In the genomic region with DNA sequence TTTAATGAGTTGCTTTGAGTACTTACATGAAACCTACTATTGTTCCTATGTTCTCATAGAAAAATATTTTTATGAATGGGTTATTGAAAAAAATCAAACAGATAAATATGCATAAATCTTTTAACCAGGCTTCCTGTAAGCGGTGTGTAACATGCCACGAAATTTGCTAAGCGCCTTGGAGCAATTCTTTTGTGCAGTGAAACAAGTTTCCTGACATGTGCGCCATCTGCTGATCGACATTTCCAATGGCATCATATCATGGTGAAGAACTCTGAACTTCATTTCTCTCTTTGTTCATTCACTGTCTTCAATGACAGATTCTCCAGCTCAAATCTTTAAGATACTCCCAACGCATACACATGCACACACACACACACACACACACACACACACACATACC, we compare ENCODE assay signal across 8 cellular contexts.
DNase-seq lines count a peak whose midpoint lies in the region; ATAC-seq and TF ChIP-seq lines count a peak whose summit lies in the region.

No MANE protein-coding gene starts in this region.

- H3K27me3 ChIP-seq in GM23338 (ENCODE audit: insufficient read depth): no peaks in the 10 kb centered on the region
- no peaks in the 10 kb centered on the region for H3K27me3 ChIP-seq in Loucy (ENCODE audit: insufficient read depth, low read length, poor library complexity, severe bottlenecking)
- no peaks in the 10 kb centered on the region for H3K27me3 ChIP-seq in Panc1 (ENCODE audit: control insufficient read depth, insufficient read depth, low read length)
- no peaks in the 10 kb centered on the region for H3K27me3 ChIP-seq in endocrine pancreas (ENCODE audit: control insufficient read depth, insufficient read depth, low read length)

- no peak overlapping the region for H3K4me2 ChIP-seq in GM23338
- peak overlapping the region; percentile 43 for H3K4me2 ChIP-seq in Loucy (ENCODE audit: low read depth, low read length, poor library complexity, severe bottlenecking)

- H3K9me2 ChIP-seq in GM23338 (ENCODE audit: insufficient read depth): no peaks in the 10 kb centered on the region
- no peaks in the 10 kb centered on the region for H3K9me2 ChIP-seq in Loucy (replicated peaks; ENCODE audit: low read depth, low read length)

- POLR2A ChIA-PET in Panc1 (lab: Charles Lee): no interaction called here

- no peaks in the 10 kb centered on the region for H3K9me3 Mint-ChIP-seq in GM23338
- H3K9me3 Mint-ChIP-seq in activated T-helper 2 cell treated with anti-CD3 and anti-CD28 coated beads, Interferon-gamma antibody, Interleukin-2, Interleukin-4, amounts not matched to agents 10 μg/mL and 5 μg/mL and 100 μg/mL, durations not matched to agents 14 hours and 24 hours and 36 hours: no peaks in the 10 kb centered on the region
- H3K9me3 Mint-ChIP-seq in effector memory CD8-positive, alpha-beta T cell: peaks cover 4 to 7% of the 10 kb centered on the region in 2 donors

- H3K4me3 Mint-ChIP-seq in GM23338: no peak overlapping the region
- no peak overlapping the region for H3K4me3 Mint-ChIP-seq in activated T-helper 2 cell treated with anti-CD3 and anti-CD28 coated beads, Interferon-gamma antibody, Interleukin-2, Interleukin-4, amounts not matched to agents 10 μg/mL and 5 μg/mL and 100 μg/mL, durations not matched to agents 14 hours and 24 hours and 36 hours (ENCODE audit: low read depth)
- no peak overlapping the region for H3K4me3 Mint-ChIP-seq in effector memory CD8-positive, alpha-beta T cell

- TF ChIP-seq CTCF in GM12864 (IDR thresholded peaks at IDR 0.05; ENCODE audit: low read depth, low read length, missing control alignments) (peak; percentile 59), GM23338 (conservative IDR thresholded peaks at IDR 0.05; ENCODE audit: low read depth in 2 of 2) (peak; percentile 79 to 89), Loucy (conservative IDR thresholded peaks at IDR 0.05; ENCODE audit: low read length) (peak; percentile 68), Panc1 (IDR thresholded peaks at IDR 0.05) (peak; percentile 75)

- in situ Hi-C loops in Panc1 (cut with HindIII; ENCODE audit: low pct_unique_long_range_greater_than_20kb, low sequenced_read_pairs): no loop called here

- H3K27ac ChIP-seq in GM23338 (ENCODE audit: low read depth): no peak overlapping the region
- H3K27ac ChIP-seq in Panc1 (ENCODE audit: low read length): no peak overlapping the region

- BruUV-seq in Panc1 (replicated peaks; lab: Mats Ljungman, UMichigan): no TSS peak

- H3K4me1 ChIP-seq in GM23338 (ENCODE audit: insufficient read depth) (no peaks in the 10 kb centered on the region; the same call in 1 of the 2 replicates), Loucy (ENCODE audit: insufficient read depth, low read length, poor library complexity, severe bottlenecking) (peaks cover 3% of the 10 kb centered on the region), Panc1 (ENCODE audit: control insufficient read depth, insufficient read depth, low read length) (no peaks in the 10 kb centered on the region), endocrine pancreas (ENCODE audit: control insufficient read depth, insufficient read depth, low read length) (peaks cover 3% of the 10 kb centered on the region)

- H3K36me3 ChIP-seq in GM23338 (ENCODE audit: insufficient read depth): no peaks in the 10 kb centered on the region
- no peaks in the 10 kb centered on the region for H3K36me3 ChIP-seq in Loucy (ENCODE audit: insufficient read depth, low read length)
- no peaks in the 10 kb centered on the region for H3K36me3 ChIP-seq in Panc1 (ENCODE audit: control insufficient read depth, insufficient read depth, low read length)
- no peaks in the 10 kb centered on the region for H3K36me3 ChIP-seq in endocrine pancreas (ENCODE audit: control insufficient read depth, insufficient read depth, low read length)

- no peaks in the 10 kb centered on the region for H3F3A ChIP-seq in GM23338 (replicated peaks; ENCODE audit: low read depth)
- H3F3A ChIP-seq in Loucy (ENCODE audit: low read depth): no peaks in the 10 kb centered on the region

- H3K79me2 ChIP-seq in GM23338 (replicated peaks; ENCODE audit: insufficient read depth) (no peaks in the 10 kb centered on the region), Loucy (ENCODE audit: insufficient read depth, low read length) (no peaks in the 10 kb centered on the region)

- ATAC-seq in GM23338 (peak; percentile 64), Panc1 (peak; percentile 80)
- no peak for ATAC-seq in effector memory CD8-positive, alpha-beta T cell (replicated peaks)

- H4K20me1 ChIP-seq in GM23338 (replicated peaks; ENCODE audit: insufficient read depth) (no peaks in the 10 kb centered on the region), Loucy (ENCODE audit: insufficient read depth, low read length, poor library complexity, severe bottlenecking) (no peaks in the 10 kb centered on the region)

- H3K4me3 ChIP-seq in GM12864 (ENCODE audit: low read depth, low read length) (no peak overlapping the region), GM23338 (no peak overlapping the region), Loucy (ENCODE audit: low read length, poor library complexity, severe bottlenecking) (no peak overlapping the region), Panc1 (ENCODE audit: low read depth in 2 of 2, low read length in 2 of 2) (no peak overlapping the region), endocrine pancreas (ENCODE audit: control insufficient read depth, insufficient read depth, low read length) (peak overlapping the region; percentile 81)

- CTCF ChIA-PET in Panc1 (lab: Charles Lee): interaction anchor here (0.6 to 0.9 kb wide), 2 partner anchors 16 to 532 kb away, joined by 3 read pairs; no protein-coding TSS in a partner anchor

- H3K36me3 Mint-ChIP-seq in GM23338 (ENCODE audit: low read depth): no peaks in the 10 kb centered on the region
- H3K36me3 Mint-ChIP-seq in activated T-helper 2 cell treated with anti-CD3 and anti-CD28 coated beads, Interferon-gamma antibody, Interleukin-2, Interleukin-4, amounts not matched to agents 10 μg/mL and 5 μg/mL and 100 μg/mL, durations not matched to agents 14 hours and 24 hours and 36 hours (ENCODE audit: low read depth): no peaks in the 10 kb centered on the region
- H3K36me3 Mint-ChIP-seq in effector memory CD8-positive, alpha-beta T cell (ENCODE audit: insufficient read depth): no peaks in the 10 kb centered on the region

- no peaks in the 10 kb centered on the region for H3K9me3 ChIP-seq in Loucy (ENCODE audit: insufficient read depth, low read depth, low read length)
- H3K9me3 ChIP-seq in Panc1 (ENCODE audit: control insufficient read depth, insufficient read depth, low read depth, low read length): no peaks in the 10 kb centered on the region
- H3K9me3 ChIP-seq in endocrine pancreas (ENCODE audit: control insufficient read depth, low read length): no peaks in the 10 kb centered on the region

- peak overlapping the region; percentile 70 for H3K27ac Mint-ChIP-seq in GM23338
- H3K27ac Mint-ChIP-seq in activated T-helper 2 cell treated with anti-CD3 and anti-CD28 coated beads, Interferon-gamma antibody, Interleukin-2, Interleukin-4, amounts not matched to agents 10 μg/mL and 5 μg/mL and 100 μg/mL, durations not matched to agents 14 hours and 24 hours and 36 hours: no peak overlapping the region
- H3K27ac Mint-ChIP-seq in effector memory CD8-positive, alpha-beta T cell: no peak overlapping the region

- no peaks in the 10 kb centered on the region for H3K27me3 Mint-ChIP-seq in GM23338 (ENCODE audit: insufficient read depth, low read depth, poor library complexity)
- no peaks in the 10 kb centered on the region for H3K27me3 Mint-ChIP-seq in activated T-helper 2 cell treated with anti-CD3 and anti-CD28 coated beads, Interferon-gamma antibody, Interleukin-2, Interleukin-4, amounts not matched to agents 10 μg/mL and 5 μg/mL and 100 μg/mL, durations not matched to agents 14 hours and 24 hours and 36 hours (ENCODE audit: low read depth)
- no peaks in the 10 kb centered on the region for H3K27me3 Mint-ChIP-seq in effector memory CD8-positive, alpha-beta T cell

- H3K4me1 Mint-ChIP-seq in GM23338: peaks cover 9% of the 10 kb centered on the region; the same call in 2 of the 3 replicates
- no peaks in the 10 kb centered on the region for H3K4me1 Mint-ChIP-seq in activated T-helper 2 cell treated with anti-CD3 and anti-CD28 coated beads, Interferon-gamma antibody, Interleukin-2, Interleukin-4, amounts not matched to agents 10 μg/mL and 5 μg/mL and 100 μg/mL, durations not matched to agents 14 hours and 24 hours and 36 hours (ENCODE audit: low read depth)
- no peaks in the 10 kb centered on the region for H3K4me1 Mint-ChIP-seq in effector memory CD8-positive, alpha-beta T cell (ENCODE audit: low read depth in 2 of 2)

- H3K9ac ChIP-seq in Loucy (ENCODE audit: low read depth, low read length, poor library complexity, severe bottlenecking) (no peak overlapping the region), endocrine pancreas (ENCODE audit: control insufficient read depth, insufficient read depth, low read length) (no peak overlapping the region)

- DNase-seq in GM12864 (ENCODE audit: low read depth) (peak; percentile 5), GM23338 (ENCODE audit: low spot score) (peak; percentile 82), Panc1 (ENCODE audit: low read depth, low spot score) (peak; percentile 50), lung microvascular endothelial cell (ENCODE audit: low read depth in 2 of 2) (peak; percentile 84 to 87)
- no peak for DNase-seq in activated T-helper 2 cell treated with anti-CD3 and anti-CD28 coated beads, Interferon-gamma antibody, Interleukin-2, Interleukin-4, amounts not matched to agents 10 μg/mL and 5 μg/mL and 100 μg/mL, durations not matched to agents 14 hours and 24 hours and 36 hours (ENCODE audit: low spot score)
- DNase-seq in effector memory CD8-positive, alpha-beta T cell: no peak

- H2AFZ ChIP-seq in GM23338: no peak overlapping the region
- H2AFZ ChIP-seq in Loucy (ENCODE audit: low read length): peak overlapping the region; percentile 72; the same call in 1 of the 2 replicates

- intact Hi-C loops in Panc1 (cut with micrococcal nuclease; ENCODE audit: unreplicated experiment): loop anchor here (2.0 kb wide), 1 partner anchor 532 kb away; no protein-coding TSS in a partner anchor
- intact Hi-C loops in activated T-helper 2 cell treated with anti-CD3 and anti-CD28 coated beads, Interferon-gamma antibody, Interleukin-2, Interleukin-4, amounts not matched to agents 10 μg/mL and 5 μg/mL and 100 μg/mL, durations not matched to agents 14 hours and 24 hours and 36 hours (cut with micrococcal nuclease): no loop called here

Comparison
In these comparisons a context has a peak if more than half of its experiments do, and no peak if none do; other contexts are left out.
1. DNase-seq: peak in GM12864 (single experiment), GM23338 (single experiment), Panc1 (single experiment) and lung microvascular endothelial cell (2 of 2); none in activated T-helper 2 cell treated with anti-CD3 and anti-CD28 coated beads, Interferon-gamma antibody, Interleukin-2, Interleukin-4, amounts not matched to agents 10 μg/mL and 5 μg/mL and 100 μg/mL, durations not matched to agents 14 hours and 24 hours and 36 hours (single experiment) and effector memory CD8-positive, alpha-beta T cell (0 of 3).
2. Peak in every context shown above with its lines, with median percentiles within 50 percentile points of each other: CTCF ChIP-seq.